In the genomic region with DNA sequence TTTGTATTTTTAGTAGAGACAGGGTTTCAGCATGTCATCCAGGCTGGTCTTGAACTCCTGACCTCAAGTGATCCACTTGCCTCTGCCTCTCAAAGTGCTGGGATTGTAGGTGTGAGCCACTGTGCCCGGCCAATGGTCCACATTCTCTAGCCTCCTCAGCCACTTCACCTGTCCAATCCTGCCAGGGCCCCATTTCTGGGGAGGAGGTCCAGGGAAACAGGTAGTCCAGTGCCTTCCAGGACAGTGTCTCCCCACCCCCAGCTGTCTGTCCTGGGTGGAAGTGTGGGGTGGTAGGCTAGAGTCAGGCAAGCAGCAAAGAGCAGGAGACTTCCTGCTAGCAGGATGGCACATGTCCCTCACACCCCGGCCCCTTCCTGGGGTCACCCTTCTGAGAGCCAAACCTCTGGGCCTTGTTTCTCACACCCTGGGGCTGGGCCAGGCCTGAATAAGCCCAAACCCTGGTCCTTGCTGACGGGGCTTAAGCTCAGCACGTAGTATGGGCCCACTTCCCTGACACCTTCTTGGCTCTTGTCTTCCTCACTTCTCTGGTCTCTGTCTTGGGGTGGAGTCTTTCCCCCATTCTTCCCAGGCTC, we compare ENCODE assay signal across 10 cellular contexts. TPM values are rescaled to one million over a fixed set of nuclear protein-coding genes. Genes with fewer than 3 reads are reported as not detected.
DNase-seq lines count a peak whose midpoint lies in the region; ATAC-seq and TF ChIP-seq lines count a peak whose summit lies in the region.
"Had no signal": no experiment of that assay in that cellular context is flagged by ENCODE, and none has a peak within 500 bp of the region (broad histone marks: within the 10 kb centered on the region; RNA-seq: fewer than 3 reads in every experiment).

No MANE protein-coding gene starts in this region.

- H2BK15ac ChIP-seq in neuronal stem cell (ENCODE audit: low read length) = no peak overlapping the region

- no peaks in the 10 kb centered on the region for H3K9me2 ChIP-seq in PC-9 (ENCODE audit: insufficient read depth)

- peak overlapping the region; percentile 29 for H3K23ac ChIP-seq in neuronal stem cell (ENCODE audit: low read depth, low read length, poor library complexity)

- H2BK5ac ChIP-seq in neuronal stem cell (ENCODE audit: low read length) = no peak overlapping the region

- H3K14ac ChIP-seq in neuronal stem cell (ENCODE audit: low read length) = no peak overlapping the region

- H3K4me3 ChIP-seq in ACC112 (ENCODE audit: low read depth, low read length) (no peak overlapping the region), PC-9 (no peak overlapping the region; the same call in 1 of the 2 replicates), neuronal stem cell (ENCODE audit: low read length in 2 of 2) (no peak overlapping the region)
- no peak overlapping the region for H3K4me3 ChIP-seq in effector memory CD4-positive, alpha-beta T cell (ENCODE audit: insufficient read depth, low read depth, low read length, poor library complexity, severe bottlenecking)

- H3K4me2 ChIP-seq in PC-9 (peak overlapping the region; percentile 49), neuronal stem cell (ENCODE audit: insufficient read depth, low read length, poor library complexity, severe bottlenecking) (no peak overlapping the region)

- no peak for ATAC-seq in GM21423 (IDR thresholded peaks at IDR 0.05; ENCODE audit: unreplicated experiment)
- ATAC-seq: esophagus mucosa had no signal

- H4K20me1 ChIP-seq in PC-9 (ENCODE audit: insufficient read depth) = no peaks in the 10 kb centered on the region

- H2BK12ac ChIP-seq in neuronal stem cell (ENCODE audit: low read length) = peak overlapping the region; percentile 0

- H3K27ac ChIP-seq in ACC112 (ENCODE audit: low read depth, low read length) (peak overlapping the region; percentile 98), PC-9 (peak overlapping the region; percentile 84), neuronal stem cell (replicated peaks; ENCODE audit: low read length) (no peak overlapping the region)
- H3K27ac ChIP-seq in effector memory CD4-positive, alpha-beta T cell (ENCODE audit: insufficient read depth, low read length, poor library complexity, severe bottlenecking) = peak overlapping the region; percentile 49

- intact Hi-C loops in PC-9 (cut with micrococcal nuclease; ENCODE audit: unreplicated experiment) = loop anchor here (10.0 kb wide), 1 partner anchor 993 kb away; a partner anchor contains a TSS

- H2AFZ ChIP-seq in ACC112 (ENCODE audit: low read length, unreplicated experiment) (no peak overlapping the region), PC-9 (no peak overlapping the region), neuronal stem cell (ENCODE audit: low read length) (no peak overlapping the region)

- H3K9me3 ChIP-seq in PC-9 (ENCODE audit: insufficient read depth, low read depth) (no peaks in the 10 kb centered on the region), neuronal stem cell (replicated peaks in 1 of 2; ENCODE audit: control insufficient read depth in 2 of 2, insufficient read depth in 1 of 2, low read depth in 1 of 2, low read length in 2 of 2) (no peaks in the 10 kb centered on the region)
- H3K9me3 ChIP-seq in effector memory CD4-positive, alpha-beta T cell (ENCODE audit: control insufficient read depth, low read length) = no peaks in the 10 kb centered on the region

- no peak overlapping the region for H2AK5ac ChIP-seq in neuronal stem cell (ENCODE audit: low read depth, low read length)

- H3K9ac ChIP-seq in neuronal stem cell (ENCODE audit: low read depth, low read length, poor library complexity) = no peak overlapping the region

- H3K79me2 ChIP-seq in ACC112 (ENCODE audit: control insufficient read depth, insufficient read depth, low read length, unreplicated experiment) (peaks cover 54% of the 10 kb centered on the region), PC-9 (ENCODE audit: low read depth) (peaks cover 57% of the 10 kb centered on the region)

- H3K79me1 ChIP-seq in neuronal stem cell (ENCODE audit: low read depth, low read length) = no peaks in the 10 kb centered on the region

- DNase-seq in PC-9 (no peak), neuronal stem cell (ENCODE audit: low spot score) (no peak), NCI-H524 treated with DMSO at 0.1 percent for 48 hours (lab: John Stamatoyannopoulos, UW) (no peak), mesenteric fat pad (ENCODE audit: low spot score) (no peak), CD1c-positive myeloid dendritic cell (ENCODE audit: extremely low spot score) (no peak)
- no peak for DNase-seq in effector memory CD4-positive, alpha-beta T cell
- DNase-seq: stimulated activated naive CD4-positive, alpha-beta T cell had no signal

- H3K27me3 ChIP-seq in ACC112 (ENCODE audit: insufficient read depth, low read length) (no peaks in the 10 kb centered on the region), PC-9 (ENCODE audit: insufficient read depth, low read depth) (no peaks in the 10 kb centered on the region), neuronal stem cell (ENCODE audit: control insufficient read depth in 3 of 3, insufficient read depth in 3 of 3, low read depth in 1 of 3, low read length in 3 of 3) (no peaks in the 10 kb centered on the region)
- no peaks in the 10 kb centered on the region for H3K27me3 ChIP-seq in effector memory CD4-positive, alpha-beta T cell (replicated peaks; ENCODE audit: control insufficient read depth, insufficient read depth, low read length, poor library complexity, severe bottlenecking)

- H4K8ac ChIP-seq in neuronal stem cell (ENCODE audit: low read depth, low read length) = no peak overlapping the region

- WGBS in neuronal stem cell (ENCODE audit: extremely low coverage in 2 of 2, insufficient read length in 2 of 2, insufficient replicate concordance in 1 of 2), 2 donors = no CpG with 5 or more reads among the region's 4 CpGs

- no TSS peak for BruUV-seq in PC-9 (replicated peaks; lab: Mats Ljungman, UMichigan)

- POLR2A ChIA-PET in PC-9 (lab: Charles Lee; ENCODE audit: unreplicated experiment) = interaction anchor here (0.7 to 0.8 kb wide), 2 partner anchors 40 to 82 kb away, joined by 4 read pairs; a partner anchor contains a TSS

- H3K4ac ChIP-seq in neuronal stem cell (ENCODE audit: low read length) = no peak overlapping the region

- CTCF ChIA-PET in PC-9 (lab: Charles Lee) = no interaction called here

- H3K36me3 ChIP-seq in ACC112 (ENCODE audit: insufficient read depth, low read length) = peaks cover 10% of the 10 kb centered on the region; the same call in 1 of the 2 replicates
- peaks cover 2% of the 10 kb centered on the region; the same call in 1 of the 2 replicates for H3K36me3 ChIP-seq in PC-9 (ENCODE audit: low read depth)
- H3K36me3 ChIP-seq in effector memory CD4-positive, alpha-beta T cell (ENCODE audit: control insufficient read depth, insufficient read depth, low read length) = peaks cover 19% of the 10 kb centered on the region
- H3K36me3 ChIP-seq in neuronal stem cell (replicated peaks in 1 of 2; ENCODE audit: control insufficient read depth in 2 of 2, insufficient read depth in 2 of 2, low read length in 2 of 2) = peaks cover 3 to 25% of the 10 kb centered on the region in 2 donors

- H2BK120ac ChIP-seq in neuronal stem cell (ENCODE audit: low read depth, low read length) = no peak overlapping the region

- TF ChIP-seq CTCF in PC-9 (conservative IDR thresholded peaks at IDR 0.05) = no peak

- H3K4me1 ChIP-seq in ACC112 (ENCODE audit: control insufficient read depth, insufficient read depth, low read length, unreplicated experiment) (peaks cover 54% of the 10 kb centered on the region), PC-9 (replicated peaks; ENCODE audit: insufficient read depth) (peaks cover 64% of the 10 kb centered on the region), neuronal stem cell (ENCODE audit: control insufficient read depth in 2 of 2, insufficient read depth in 1 of 2, low read depth in 1 of 2, low read length in 2 of 2) (peaks cover 14 to 17% of the 10 kb centered on the region in 2 donors)
- peaks cover 32% of the 10 kb centered on the region for H3K4me1 ChIP-seq in effector memory CD4-positive, alpha-beta T cell (ENCODE audit: control insufficient read depth, insufficient read depth, low read length, poor library complexity, severe bottlenecking)

- no peak overlapping the region for H3K18ac ChIP-seq in neuronal stem cell (ENCODE audit: low read length)

- no peak overlapping the region for H4K91ac ChIP-seq in neuronal stem cell (ENCODE audit: low read depth, low read length, poor library complexity)

- H3F3A ChIP-seq in PC-9 (ENCODE audit: insufficient read depth, low read depth) = peaks cover 90% of the 10 kb centered on the region

RNA-seq across cellular contexts. Expression of a gene that starts 5.0 kb away (rescaled TPM):
- 58.2 and 60.0 TPM in 2 replicates for total RNA-seq in PC-9 (2021)
- polyA plus RNA-seq in neuronal stem cell (2013, experiment 1 of 2) = 15.0 TPM
- polyA plus RNA-seq in neuronal stem cell (2013, experiment 2 of 2) = 14.0 TPM
- 36.6 TPM for total RNA-seq in mesenteric fat pad

RNA-seq across cellular contexts. Expression of a gene that starts 6.5 kb away (rescaled TPM):
- 5.2 and 6.9 TPM in 2 replicates for total RNA-seq in PC-9 (2021)
- polyA plus RNA-seq in neuronal stem cell (2013, experiment 1 of 2) = 2.6 TPM
- polyA plus RNA-seq in neuronal stem cell (2013, experiment 2 of 2) = 2.3 TPM
- total RNA-seq in mesenteric fat pad = 0.55 TPM

RNA-seq across cellular contexts. Expression of a gene that starts 15.3 kb away (rescaled TPM):
- total RNA-seq in PC-9 (2021) (39.5 and 42.0 TPM in 2 replicates), mesenteric fat pad (36.5 TPM)
- 22.6 TPM for polyA plus RNA-seq in neuronal stem cell (2013, experiment 1 of 2)
- 21.1 TPM for polyA plus RNA-seq in neuronal stem cell (2013, experiment 2 of 2)

RNA-seq across cellular contexts. Expression of a gene that starts 37.1 kb away (rescaled TPM):
- total RNA-seq in PC-9 (2021) (14.0 and 17.3 TPM in 2 replicates), mesenteric fat pad (4.0 TPM)
- 2.4 TPM for polyA plus RNA-seq in neuronal stem cell (2013, experiment 1 of 2)
- 3.0 TPM for polyA plus RNA-seq in neuronal stem cell (2013, experiment 2 of 2)

RNA-seq across cellular contexts. Expression of a gene that starts 43.3 kb away (rescaled TPM):
- total RNA-seq in PC-9 (2021) (32.4 and 51.1 TPM in 2 replicates), mesenteric fat pad (1.2 TPM)
- polyA plus RNA-seq in neuronal stem cell (2013, experiment 1 of 2) = 0.79 TPM
- polyA plus RNA-seq in neuronal stem cell (2013, experiment 2 of 2) = 0.65 TPM
